8 cellular contexts compared by ENCODE assay signal in the genomic region with DNA sequence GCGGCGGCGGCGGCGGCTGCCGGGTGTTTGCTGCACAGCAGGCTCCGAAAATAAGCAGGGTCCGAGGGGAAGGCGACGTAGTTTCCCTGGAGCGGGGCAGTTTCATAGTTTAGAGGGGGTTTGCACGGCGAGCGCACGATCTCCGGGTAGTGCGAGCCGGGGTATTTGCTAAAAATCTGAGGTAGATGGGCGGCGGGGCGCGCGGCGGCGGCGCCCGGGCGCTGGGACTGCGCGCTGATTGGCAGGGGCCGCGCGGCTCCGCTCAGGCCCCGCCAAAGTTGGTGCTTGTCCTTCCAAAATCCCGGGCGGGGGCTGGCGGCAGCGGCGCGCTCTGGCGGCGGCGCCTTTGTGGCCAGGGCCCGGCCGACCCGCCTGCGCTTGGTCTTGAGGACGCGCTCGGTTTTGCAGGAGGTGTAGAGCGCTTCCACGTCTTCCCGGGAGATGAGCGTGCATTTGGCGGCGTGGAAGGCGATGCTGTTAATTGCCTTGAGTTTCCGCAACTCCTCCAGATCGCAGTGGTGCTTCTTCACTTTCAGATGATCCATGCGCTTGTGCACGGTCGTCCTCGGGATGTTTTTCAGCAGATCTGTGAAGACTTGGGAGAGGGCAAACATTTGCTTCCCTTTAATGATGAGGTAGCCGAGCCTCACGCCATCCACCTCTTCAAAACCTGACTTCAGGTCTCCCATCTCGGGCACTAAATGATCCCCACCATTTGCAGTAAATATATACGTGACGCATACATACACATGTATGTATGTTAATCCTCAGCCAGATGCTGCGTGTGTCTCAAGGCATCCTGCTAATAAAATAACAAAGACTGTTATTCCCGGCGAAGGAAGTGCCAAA. TPM values are rescaled to one million over a fixed set of nuclear protein-coding genes. Genes with fewer than 3 reads are reported as not detected.
DNase-seq lines count a peak whose midpoint lies in the region; ATAC-seq, FAIRE-seq and TF ChIP-seq lines count a peak whose summit lies in the region.

No MANE protein-coding gene starts in this region.

- POLR2A ChIA-PET in SK-N-SH (lab: Yijun Ruan, JAX): interaction anchor here (0.6 to 3.5 kb wide), 7 partner anchors 9 to 173 kb away, joined by 3 to 24 read pairs (median 8); partner anchors contain the start of gene SKIDA1

- ATAC-seq in HG03196 (IDR thresholded peaks at IDR 0.05; ENCODE audit: unreplicated experiment) (peak; percentile 54), thoracic aorta (ENCODE audit: insufficient number of reproducible peaks, low FRiP score, low read depth) (no peak)

- no peaks in the 10 kb centered on the region for H3K9me3 ChIP-seq in SK-N-SH
- H3K9me3 ChIP-seq in ectodermal cell (ENCODE audit: control insufficient read depth, low read length): no peaks in the 10 kb centered on the region
- no peaks in the 10 kb centered on the region for H3K9me3 ChIP-seq in thoracic aorta

- peak; percentile 35 for FAIRE-seq in GM19239 (lab: Jason Lieb, UNC)

- H3K27ac ChIP-seq in SK-N-SH (ENCODE audit: low read depth in 2 of 2, low read length in 1 of 2): peak overlapping the region; percentile 98 to 99
- peak overlapping the region; percentile 93 for H3K27ac ChIP-seq in ectodermal cell (ENCODE audit: insufficient read depth, low read depth, low read length, poor library complexity, severe bottlenecking)
- peak overlapping the region; percentile 61 to 65 for H3K27ac ChIP-seq in thoracic aorta

- peak overlapping the region; percentile 99 for H3K4me2 ChIP-seq in SK-N-SH

- peaks cover 30% of the 10 kb centered on the region for H3F3A ChIP-seq in SK-N-SH (replicated peaks; ENCODE audit: insufficient read depth)

- peak overlapping the region; percentile 53 to 70 for H3K4me3 ChIP-seq in SK-N-SH (ENCODE audit: low read depth in 2 of 2, low read length in 1 of 2)
- H3K4me3 ChIP-seq in ectodermal cell (ENCODE audit: insufficient read depth, low read depth, low read length): peak overlapping the region; percentile 80
- peak overlapping the region; percentile 76 for H3K4me3 ChIP-seq in thoracic aorta

- in situ Hi-C loops in Caki2 (cut with HindIII; ENCODE audit: low pct_unique_long_range_greater_than_20kb, low sequenced_read_pairs): no loop called here

- TF ChIP-seq CTCF in SK-N-SH (IDR thresholded peaks at IDR 0.05) (no peak), thoracic aorta (IDR thresholded peaks at IDR 0.05) (no peak)

- H3K27me3 ChIP-seq in SK-N-SH (ENCODE audit: insufficient read depth) (no peaks in the 10 kb centered on the region), ectodermal cell (ENCODE audit: control insufficient read depth, insufficient read depth, low read length, poor library complexity, severe bottlenecking) (no peaks in the 10 kb centered on the region), thoracic aorta (replicated peaks; ENCODE audit: insufficient read depth) (no peaks in the 10 kb centered on the region)

- CTCF ChIA-PET in SK-N-SH (lab: Yijun Ruan, JAX): interaction anchor here (0.6 to 11.1 kb wide), 9 partner anchors 8 to 216 kb away, joined by 3 to 101 read pairs (median 5); partner anchors contain the start of gene SKIDA1

- peak overlapping the region; percentile 59 for H3K9ac ChIP-seq in SK-N-SH

- H3K4me1 ChIP-seq in SK-N-SH (ENCODE audit: control insufficient read depth in 1 of 2, insufficient read depth in 2 of 2, low read depth in 1 of 2, low read length in 1 of 2): peaks cover 31 to 32% of the 10 kb centered on the region in 2 experiments; a peak in 3 of 4 replicates
- H3K4me1 ChIP-seq in ectodermal cell (ENCODE audit: control insufficient read depth, insufficient read depth, low read length): peaks cover 16% of the 10 kb centered on the region
- H3K4me1 ChIP-seq in thoracic aorta (ENCODE audit: control insufficient read depth in 1 of 2, low read depth in 2 of 2): peaks cover 9 to 35% of the 10 kb centered on the region in 2 donors

- no peaks in the 10 kb centered on the region for H4K20me1 ChIP-seq in SK-N-SH (ENCODE audit: insufficient read depth)

- peak overlapping the region; percentile 89 for H2AFZ ChIP-seq in SK-N-SH (ENCODE audit: low read depth)

- TF ChIP-seq EP300 in SK-N-SH (IDR thresholded peaks at IDR 0.05; ENCODE audit: borderline replicate concordance in 1 of 2, low read depth in 1 of 2, low read length in 1 of 2): no peak

- TF ChIP-seq RAD21 in SK-N-SH (IDR thresholded peaks at IDR 0.05; ENCODE audit: low read length): no peak

- peaks cover 27% of the 10 kb centered on the region for H3K79me2 ChIP-seq in SK-N-SH (ENCODE audit: insufficient read depth)

- H3K36me3 ChIP-seq in SK-N-SH (replicated peaks in 1 of 2; ENCODE audit: control insufficient read depth in 1 of 2, insufficient read depth in 2 of 2, low read length in 1 of 2): no peaks in the 10 kb centered on the region
- peaks cover 41% of the 10 kb centered on the region for H3K36me3 ChIP-seq in ectodermal cell (ENCODE audit: control insufficient read depth, insufficient read depth, low read length)
- H3K36me3 ChIP-seq in thoracic aorta: no peaks in the 10 kb centered on the region

- WGBS in SK-N-SH (ENCODE audit: low lambda C conversion rate): under 1% methylated on average over 22 of the region's 72 CpGs
- WGBS in ectodermal cell, 2 experiments: 0% methylated on average over 72 of the region's 72 CpGs

- no peaks in the 10 kb centered on the region for H3K9me2 ChIP-seq in SK-N-SH

- peak; percentile 77 for DNase-seq in Caki2 (ENCODE audit: low read depth)
- no peak for DNase-seq in GM19239 (ENCODE audit: insufficient read length, low spot score)
- peak; percentile 78 for DNase-seq in SK-N-SH
- peak; percentile 57 for DNase-seq in medulla oblongata (ENCODE audit: extremely low spot score)
- no peak for DNase-seq in thoracic aorta (ENCODE audit: low spot score)
- no peak for DNase-seq in NCI-H510A (lab: John Stamatoyannopoulos, UW)

TF ChIP-seq in SK-N-SH, 30 proteins besides CTCF, POLR2A, EP300 and RAD21 (continues in another document):
- TF ChIP-seq, protein P1, sequence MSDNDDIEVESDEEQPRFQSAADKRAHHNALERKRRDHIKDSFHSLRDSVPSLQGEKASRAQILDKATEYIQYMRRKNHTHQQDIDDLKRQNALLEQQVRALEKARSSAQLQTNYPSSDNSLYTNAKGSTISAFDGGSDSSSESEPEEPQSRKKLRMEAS (IDR thresholded peaks at IDR 0.05; ENCODE audit: low read depth): 0 out of 2 replicates have a peak, but pooled peaks have one; percentile 23
- TF ChIP-seq, protein P2, sequence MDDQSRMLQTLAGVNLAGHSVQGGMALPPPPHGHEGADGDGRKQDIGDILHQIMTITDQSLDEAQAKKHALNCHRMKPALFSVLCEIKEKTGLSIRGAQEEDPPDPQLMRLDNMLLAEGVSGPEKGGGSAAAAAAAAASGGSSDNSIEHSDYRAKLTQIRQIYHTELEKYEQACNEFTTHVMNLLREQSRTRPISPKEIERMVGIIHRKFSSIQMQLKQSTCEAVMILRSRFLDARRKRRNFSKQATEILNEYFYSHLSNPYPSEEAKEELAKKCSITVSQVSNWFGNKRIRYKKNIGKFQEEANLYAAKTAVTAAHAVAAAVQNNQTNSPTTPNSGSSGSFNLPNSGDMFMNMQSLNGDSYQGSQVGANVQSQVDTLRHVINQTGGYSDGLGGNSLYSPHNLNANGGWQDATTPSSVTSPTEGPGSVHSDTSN (IDR thresholded peaks at IDR 0.05): peak; percentile 49
- TF ChIP-seq NRF1 (IDR thresholded peaks at IDR 0.05; ENCODE audit: low read depth, low read length): no peak
- TF ChIP-seq ELF1 (IDR thresholded peaks at IDR 0.05): no peak
- TF ChIP-seq CHD2 (IDR thresholded peaks at IDR 0.05; ENCODE audit: low read length, partially characterized antibody): no peak
- TF ChIP-seq POLR2AphosphoS5 (IDR thresholded peaks at IDR 0.05; ENCODE audit: low read depth, low read length): no peak
- TF ChIP-seq JUND (IDR thresholded peaks at IDR 0.05): no peak
- TF ChIP-seq TCF12 (IDR thresholded peaks at IDR 0.05): no peak
- TF ChIP-seq USF2 (IDR thresholded peaks at IDR 0.05; ENCODE audit: borderline replicate concordance, low read depth, low read length): no peak
- no peak for TF ChIP-seq GABPA (IDR thresholded peaks at IDR 0.05; ENCODE audit: low read depth)
- no peak for TF ChIP-seq FOXM1 (IDR thresholded peaks at IDR 0.05; ENCODE audit: low read depth)
- no peak for TF ChIP-seq USF1 (IDR thresholded peaks at IDR 0.05; ENCODE audit: borderline replicate concordance, low read depth)
- no peak for TF ChIP-seq NFIC (IDR thresholded peaks at IDR 0.05; ENCODE audit: borderline replicate concordance)
- TF ChIP-seq YY1 (IDR thresholded peaks at IDR 0.05; ENCODE audit: low read depth): no peak

RNA-seq across cellular contexts. Expression of gene SKIDA1, which starts 8.1 kb away (rescaled TPM):
- total RNA-seq in Caki2 (2014; rRNA removed; shearing (Covaris generic); ENCODE audit: low replicate concordance): 5.0 and 9.0 TPM in 2 replicates
- 0.38 and 0.47 TPM in 2 replicates for polyA plus RNA-seq in SK-N-SH (2012; rRNA removed)
- 0.29 and 0.42 TPM in 2 replicates for polyA plus RNA-seq in SK-N-SH (2012; cell fraction: cytosol; rRNA removed)
- polyA plus RNA-seq in SK-N-SH (2012; cell fraction: nucleus; rRNA removed): 1.1 and 1.8 TPM in 2 replicates
- polyA plus RNA-seq in ectodermal cell (2013, experiment 1 of 4): 126 TPM
- polyA plus RNA-seq in ectodermal cell (2013, experiment 2 of 4): 107 TPM
- polyA plus RNA-seq in ectodermal cell (2013, experiment 3 of 4): 98.2 TPM
- polyA plus RNA-seq in ectodermal cell (2013, experiment 4 of 4): 116 TPM
- total RNA-seq in thoracic aorta: 1 to 10 TPM in 1 of 2 donors, under 1 TPM in 1; 0.71 to 5.3 TPM

RNA-seq across cellular contexts. Expression of gene MLLT10, which starts 16.7 kb away (rescaled TPM):
- 18.9 and 30.5 TPM in 2 replicates for total RNA-seq in Caki2 (2014; rRNA removed; shearing (Covaris generic); ENCODE audit: low replicate concordance)
- 23.9 and 26.0 TPM in 2 replicates for polyA plus RNA-seq in SK-N-SH (2012; rRNA removed)
- 21.8 and 23.5 TPM in 2 replicates for polyA plus RNA-seq in SK-N-SH (2012; cell fraction: cytosol; rRNA removed)
- polyA plus RNA-seq in SK-N-SH (2012; cell fraction: nucleus; rRNA removed): 44.7 and 64.0 TPM in 2 replicates
- polyA plus RNA-seq in ectodermal cell (2013, experiment 1 of 4): 56.5 TPM
- polyA plus RNA-seq in ectodermal cell (2013, experiment 2 of 4): 63.5 TPM
- 51.2 TPM for polyA plus RNA-seq in ectodermal cell (2013, experiment 3 of 4)
- 51.5 TPM for polyA plus RNA-seq in ectodermal cell (2013, experiment 4 of 4)
- total RNA-seq in thoracic aorta: 10 to 100 TPM; 35.1 to 54.7 TPM

Comparison
In these comparisons a context has a peak if more than half of its experiments do, and no peak if none do; other contexts are left out.
1. DNase-seq: peak in Caki2 (single experiment), SK-N-SH (single experiment) and medulla oblongata (single experiment); none in GM19239 (single experiment), thoracic aorta (single experiment) and NCI-H510A (single experiment).
2. Peak in every context shown above with its lines, with median percentiles within 50 percentile points of each other: H3K27ac ChIP-seq and H3K4me3 ChIP-seq.